ENCODE assay signal across 11 cellular contexts in genomic region chr5:32020271-32020670, GRCh38.
DNase-seq lines count a peak whose midpoint lies in the region; ATAC-seq and TF ChIP-seq lines count a peak whose summit lies in the region.
"Had no signal": no experiment of that assay in that cellular context is flagged by ENCODE, and none has a peak within 500 bp of the region (broad histone marks: within the 10 kb centered on the region; RNA-seq: fewer than 3 reads in every experiment).

No MANE protein-coding gene starts in this region.

- H3K4me1 ChIP-seq in mucosa of descending colon (ENCODE audit: low read depth), result no peaks in the 10 kb centered on the region

- no peaks in the 10 kb centered on the region for H3K36me3 Mint-ChIP-seq in CD4-positive, alpha-beta T cell (ENCODE audit: low read depth)
- no peaks in the 10 kb centered on the region for H3K36me3 Mint-ChIP-seq in activated T-helper 17 cell treated with anti-CD3 and anti-CD28 coated beads, Interleukin-2, amount 50 U/mL, for 72 hours (ENCODE audit: low read depth)
- no peaks in the 10 kb centered on the region for H3K36me3 Mint-ChIP-seq in osteocyte (ENCODE audit: unreplicated experiment)

- H3K27ac ChIP-seq in CD4-positive, alpha-beta T cell (ENCODE audit: low read depth, low read length), result no peak overlapping the region
- H3K27ac ChIP-seq: thoracic aorta had no signal

- H3K36me3 ChIP-seq in mucosa of descending colon (ENCODE audit: low read depth), result no peaks in the 10 kb centered on the region
- H3K36me3 ChIP-seq: thoracic aorta had no signal

- DNase-seq in CD4-positive, alpha-beta T cell, result no peak
- DNase-seq in activated gamma-delta T cell (lab: John Stamatoyannopoulos, UW) (no peak), DMS153 treated with DMSO at 0.1 percent for 48 hours (lab: John Stamatoyannopoulos, UW; ENCODE audit: unreplicated experiment) (no peak), mucosa of descending colon (no peak), osteocyte (ENCODE audit: extremely low spot score, unreplicated experiment) (no peak)
- DNase-seq: nephron progenitor cell, Right ventricle myocardium superior had no signal

- H3K4me1 Mint-ChIP-seq in CD4-positive, alpha-beta T cell (ENCODE audit: low read depth), result peaks cover 19% of the 10 kb centered on the region
- H3K4me1 Mint-ChIP-seq in activated T-helper 17 cell treated with anti-CD3 and anti-CD28 coated beads, Interleukin-2, amount 50 U/mL, for 72 hours, result peaks cover 6% of the 10 kb centered on the region
- H3K4me1 Mint-ChIP-seq in osteocyte (ENCODE audit: unreplicated experiment), result peaks cover 35% of the 10 kb centered on the region

- intact Hi-C loops in CD4-positive, alpha-beta T cell (cut with DNase I, micrococcal nuclease), result no loop called here
- intact Hi-C loops in mucosa of descending colon (cut with DNase I, micrococcal nuclease), result no loop called here

- H3K4me3 ChIP-seq in mucosa of descending colon, result no peak overlapping the region
- H3K4me3 ChIP-seq: thoracic aorta had no signal

- CTCF ChIA-PET in CD4-positive, alpha-beta T cell (lab: Charles Lee), result interaction anchor here (0.9 kb wide), 1 partner anchor 33 kb away, joined by 4 read pairs; no protein-coding TSS in a partner anchor

- peak overlapping the region; percentile 88 for H3K4me3 Mint-ChIP-seq in CD4-positive, alpha-beta T cell
- peak overlapping the region; percentile 73 for H3K4me3 Mint-ChIP-seq in activated T-helper 17 cell treated with anti-CD3 and anti-CD28 coated beads, Interleukin-2, amount 50 U/mL, for 72 hours
- H3K4me3 Mint-ChIP-seq in osteocyte (ENCODE audit: unreplicated experiment), result no peak overlapping the region
- H3K4me3 Mint-ChIP-seq: nephron progenitor cell had no signal

- POLR2A ChIA-PET in CD4-positive, alpha-beta T cell (lab: Charles Lee), result interaction anchor here (1.0 to 1.3 kb wide), 3 partner anchors 9 to 25 kb away, joined by 3 to 6 read pairs (median 4); no protein-coding TSS in a partner anchor

- no peak for TF ChIP-seq CTCF in CD4-positive, alpha-beta T cell (IDR thresholded peaks at IDR 0.05)
- TF ChIP-seq CTCF in mucosa of descending colon (IDR thresholded peaks at IDR 0.05) (no peak), osteocyte (IDR thresholded peaks at IDR 0.05) (no peak)

- no peaks in the 10 kb centered on the region for H3K27me3 ChIP-seq in CD4-positive, alpha-beta T cell (ENCODE audit: control insufficient read depth, insufficient read depth, low read length)

- ATAC-seq in CD4-positive, alpha-beta T cell (ENCODE audit: poor library complexity), result peak; percentile 73
- peak; percentile 91 for ATAC-seq in GM19372 (IDR thresholded peaks at IDR 0.05; ENCODE audit: low read depth, unreplicated experiment)
- peak; percentile 93 for ATAC-seq in HG03159 (IDR thresholded peaks at IDR 0.05; ENCODE audit: unreplicated experiment)
- ATAC-seq in activated T-helper 17 cell treated with anti-CD3 and anti-CD28 coated beads, Interleukin-2, amount 50 U/mL, for 72 hours (replicated peaks), result peak; percentile 79
- no peak for ATAC-seq in mucosa of descending colon

- H3K27ac Mint-ChIP-seq in CD4-positive, alpha-beta T cell, result peak overlapping the region; percentile 94
- peak overlapping the region; percentile 80 for H3K27ac Mint-ChIP-seq in activated T-helper 17 cell treated with anti-CD3 and anti-CD28 coated beads, Interleukin-2, amount 50 U/mL, for 72 hours
- no peak overlapping the region for H3K27ac Mint-ChIP-seq in osteocyte (ENCODE audit: unreplicated experiment)
- H3K27ac Mint-ChIP-seq: nephron progenitor cell had no signal

- no peaks in the 10 kb centered on the region for H3K27me3 Mint-ChIP-seq in CD4-positive, alpha-beta T cell
- no peaks in the 10 kb centered on the region for H3K27me3 Mint-ChIP-seq in activated T-helper 17 cell treated with anti-CD3 and anti-CD28 coated beads, Interleukin-2, amount 50 U/mL, for 72 hours
- no peaks in the 10 kb centered on the region for H3K27me3 Mint-ChIP-seq in osteocyte (ENCODE audit: unreplicated experiment)

- no peaks in the 10 kb centered on the region for H3K9me3 ChIP-seq in CD4-positive, alpha-beta T cell (ENCODE audit: control insufficient read depth, low read length)
- H3K9me3 ChIP-seq in mucosa of descending colon, result no peaks in the 10 kb centered on the region
- H3K9me3 ChIP-seq: thoracic aorta had no signal

- H3K9me3 Mint-ChIP-seq in CD4-positive, alpha-beta T cell, result no peaks in the 10 kb centered on the region
- H3K9me3 Mint-ChIP-seq in activated T-helper 17 cell treated with anti-CD3 and anti-CD28 coated beads, Interleukin-2, amount 50 U/mL, for 72 hours, result no peaks in the 10 kb centered on the region
- H3K9me3 Mint-ChIP-seq in osteocyte (ENCODE audit: unreplicated experiment), result no peaks in the 10 kb centered on the region
- H3K9me3 Mint-ChIP-seq: nephron progenitor cell had no signal
